1 cellular context compared by ENCODE assay signal in the genomic region with DNA sequence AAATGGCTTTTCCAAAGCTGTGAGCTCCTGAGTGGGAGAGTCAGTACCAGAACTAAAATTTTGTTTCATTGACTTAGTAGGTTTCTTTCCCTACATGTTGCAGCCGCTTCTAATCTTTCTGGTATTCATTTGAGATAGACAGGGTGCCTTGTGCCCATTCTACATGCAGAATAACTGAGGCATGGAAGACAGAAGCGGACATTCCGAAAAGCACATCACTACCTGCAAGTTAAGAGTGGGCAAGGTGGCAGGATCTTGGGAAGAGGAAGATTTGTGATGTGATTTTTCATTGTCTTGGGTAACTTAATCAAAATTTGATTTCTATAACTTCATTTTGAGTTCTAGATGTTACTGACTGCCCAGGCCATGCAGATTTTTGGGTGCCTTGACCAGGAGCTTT.
TF ChIP-seq lines count a peak whose summit lies in the region.

No MANE protein-coding gene starts in this region.

TF ChIP-seq in K562, 482 proteins besides CTCF, POLR2A, EP300 and RAD21:
- TF ChIP-seq, protein P1, sequence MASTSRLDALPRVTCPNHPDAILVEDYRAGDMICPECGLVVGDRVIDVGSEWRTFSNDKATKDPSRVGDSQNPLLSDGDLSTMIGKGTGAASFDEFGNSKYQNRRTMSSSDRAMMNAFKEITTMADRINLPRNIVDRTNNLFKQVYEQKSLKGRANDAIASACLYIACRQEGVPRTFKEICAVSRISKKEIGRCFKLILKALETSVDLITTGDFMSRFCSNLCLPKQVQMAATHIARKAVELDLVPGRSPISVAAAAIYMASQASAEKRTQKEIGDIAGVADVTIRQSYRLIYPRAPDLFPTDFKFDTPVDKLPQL (IDR thresholded peaks at IDR 0.05; ENCODE audit: extremely low read depth, insufficient read length), result no peak
- TF ChIP-seq BCOR (IDR thresholded peaks at IDR 0.05) (peak; percentile 74), ZNF444 (CRISPR knock-in tag; IDR thresholded peaks at IDR 0.05) (no peak), KDM1A (IDR thresholded peaks at IDR 0.05) (peak in 1 of 2 experiments; percentile 39; a peak in 1 of 4 replicates), RBM25 (IDR thresholded peaks at IDR 0.05; ENCODE audit: low read depth, low read length, severe bottlenecking) (peak; percentile 86)
- TF ChIP-seq, protein P2, sequence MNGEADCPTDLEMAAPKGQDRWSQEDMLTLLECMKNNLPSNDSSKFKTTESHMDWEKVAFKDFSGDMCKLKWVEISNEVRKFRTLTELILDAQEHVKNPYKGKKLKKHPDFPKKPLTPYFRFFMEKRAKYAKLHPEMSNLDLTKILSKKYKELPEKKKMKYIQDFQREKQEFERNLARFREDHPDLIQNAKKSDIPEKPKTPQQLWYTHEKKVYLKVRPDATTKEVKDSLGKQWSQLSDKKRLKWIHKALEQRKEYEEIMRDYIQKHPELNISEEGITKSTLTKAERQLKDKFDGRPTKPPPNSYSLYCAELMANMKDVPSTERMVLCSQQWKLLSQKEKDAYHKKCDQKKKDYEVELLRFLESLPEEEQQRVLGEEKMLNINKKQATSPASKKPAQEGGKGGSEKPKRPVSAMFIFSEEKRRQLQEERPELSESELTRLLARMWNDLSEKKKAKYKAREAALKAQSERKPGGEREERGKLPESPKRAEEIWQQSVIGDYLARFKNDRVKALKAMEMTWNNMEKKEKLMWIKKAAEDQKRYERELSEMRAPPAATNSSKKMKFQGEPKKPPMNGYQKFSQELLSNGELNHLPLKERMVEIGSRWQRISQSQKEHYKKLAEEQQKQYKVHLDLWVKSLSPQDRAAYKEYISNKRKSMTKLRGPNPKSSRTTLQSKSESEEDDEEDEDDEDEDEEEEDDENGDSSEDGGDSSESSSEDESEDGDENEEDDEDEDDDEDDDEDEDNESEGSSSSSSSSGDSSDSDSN (IDR thresholded peaks at IDR 0.05; ENCODE audit: borderline replicate concordance in 1 of 2, low read depth in 2 of 2, low read length in 2 of 2), result no peak
- TF ChIP-seq, protein P3, sequence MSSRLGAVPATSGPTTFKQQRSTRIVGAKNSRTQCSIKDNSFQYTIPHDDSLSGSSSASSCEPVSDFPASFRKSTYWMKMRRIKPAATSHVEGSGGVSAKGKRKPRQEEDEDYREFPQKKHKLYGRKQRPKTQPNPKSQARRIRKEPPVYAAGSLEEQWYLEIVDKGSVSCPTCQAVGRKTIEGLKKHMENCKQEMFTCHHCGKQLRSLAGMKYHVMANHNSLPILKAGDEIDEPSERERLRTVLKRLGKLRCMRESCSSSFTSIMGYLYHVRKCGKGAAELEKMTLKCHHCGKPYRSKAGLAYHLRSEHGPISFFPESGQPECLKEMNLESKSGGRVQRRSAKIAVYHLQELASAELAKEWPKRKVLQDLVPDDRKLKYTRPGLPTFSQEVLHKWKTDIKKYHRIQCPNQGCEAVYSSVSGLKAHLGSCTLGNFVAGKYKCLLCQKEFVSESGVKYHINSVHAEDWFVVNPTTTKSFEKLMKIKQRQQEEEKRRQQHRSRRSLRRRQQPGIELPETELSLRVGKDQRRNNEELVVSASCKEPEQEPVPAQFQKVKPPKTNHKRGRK (tag; IDR thresholded peaks at IDR 0.05), result no peak
